In genomic region chr2:197867630-197868029, GRCh38 we compare ENCODE assay signal across 1 cellular context.
TF ChIP-seq lines count a peak whose summit lies in the region.

No MANE protein-coding gene starts in this region.

TF ChIP-seq in K562, 482 proteins besides CTCF, POLR2A, EP300 and RAD21 (continued from another document):
- TF ChIP-seq ZBTB33 (CRISPR knock-in tag; IDR thresholded peaks at IDR 0.05) (no peak), EWSR1 (IDR thresholded peaks at IDR 0.05; ENCODE audit: borderline replicate concordance, low read depth, partially characterized antibody) (no peak), PRMT5 (CRISPR knock-in tag; IDR thresholded peaks at IDR 0.05) (no peak), RCOR1 (IDR thresholded peaks at IDR 0.05; ENCODE audit: borderline replicate concordance in 1 of 2, low read depth in 2 of 2, low read length in 2 of 2) (0 out of 4 replicates have a peak, but pooled peaks of 1 of the 2 experiments have one; percentile 4), MYC (IDR thresholded peaks at IDR 0.05; ENCODE audit: low read depth, low read length) (no peak), MYC (CRISPR knock-in tag; IDR thresholded peaks at IDR 0.05; ENCODE audit: borderline replicate concordance, low read depth) (no peak), PREB (CRISPR knock-in tag; IDR thresholded peaks at IDR 0.05) (no peak), FUS (optimal IDR thresholded peaks at IDR 0.05; ENCODE audit: low read depth, low read length) (no peak), RBM15 (IDR thresholded peaks at IDR 0.05; ENCODE audit: insufficient read depth, low read length) (no peak), MBD2 (IDR thresholded peaks at IDR 0.05; ENCODE audit: borderline replicate concordance, low read depth) (no peak), SNIP1 (IDR thresholded peaks at IDR 0.05; ENCODE audit: low read depth) (no peak), TEAD2 (tag; IDR thresholded peaks at IDR 0.05) (no peak), SMARCA4 (IDR thresholded peaks at IDR 0.05) (no peak), MAFG (tag; conservative IDR thresholded peaks at IDR 0.05) (no peak), PHB (CRISPR knock-in tag; IDR thresholded peaks at IDR 0.05) (no peak), ZNF398 (CRISPR knock-in tag; IDR thresholded peaks at IDR 0.05) (no peak), PBX2 (CRISPR knock-in tag; IDR thresholded peaks at IDR 0.05; ENCODE audit: low read depth) (no peak), PBX2 (tag; conservative IDR thresholded peaks at IDR 0.05; ENCODE audit: low read depth) (peak; percentile 40; the same call in 1 of the 2 replicates), MNT (conservative IDR thresholded peaks at IDR 0.05) (no peak), CC2D1A (IDR thresholded peaks at IDR 0.05) (no peak), ZKSCAN3 (CRISPR knock-in tag; IDR thresholded peaks at IDR 0.05) (no peak), CGGBP1 (CRISPR knock-in tag; IDR thresholded peaks at IDR 0.05) (no peak), ZFP91 (CRISPR knock-in tag; IDR thresholded peaks at IDR 0.05) (no peak), ZNF384 (IDR thresholded peaks at IDR 0.05; ENCODE audit: low read depth, low read length) (0 out of 2 replicates have a peak, but pooled peaks have one; percentile 13), ATF7 (IDR thresholded peaks at IDR 0.05) (no peak), ZNF134 (CRISPR knock-in tag; conservative IDR thresholded peaks at IDR 0.05) (no peak), FOXK2 (conservative IDR thresholded peaks at IDR 0.05 in 1 of 2, IDR thresholded peaks at IDR 0.05 in 1 of 2; ENCODE audit: low read depth in 2 of 2) (no peak)
